In the genomic region with DNA sequence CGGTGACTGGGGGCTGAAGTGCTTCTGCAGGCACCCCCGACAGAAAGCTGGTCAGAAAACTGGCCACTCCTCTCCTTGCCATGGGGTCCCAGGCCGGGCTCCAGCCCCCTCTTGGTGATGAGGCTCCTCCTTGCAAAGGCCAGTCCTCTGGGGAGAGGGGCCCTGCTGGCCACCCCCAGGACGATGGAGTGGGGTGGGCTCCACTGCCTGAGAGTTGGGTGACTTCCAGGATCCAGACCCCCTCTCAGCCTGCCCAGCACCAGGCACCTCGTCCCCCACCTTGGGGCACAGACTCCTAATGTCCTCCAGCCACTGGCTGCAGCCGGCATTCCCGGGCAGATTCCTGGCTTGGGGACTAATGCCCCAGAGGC, we compare ENCODE assay signal across 8 cellular contexts. TPM values are rescaled to one million over a fixed set of nuclear protein-coding genes. Genes with fewer than 3 reads are reported as not detected.
DNase-seq lines count a peak whose midpoint lies in the region; ATAC-seq and TF ChIP-seq lines count a peak whose summit lies in the region.

No MANE protein-coding gene starts in this region.

- H3K4me1 ChIP-seq in heart left ventricle, result peaks cover 3 to 47% (median 30%) of the 10 kb centered on the region in 12 donors
- peaks cover 5 to 26% of the 10 kb centered on the region in 2 donors for H3K4me1 ChIP-seq in gastrocnemius medialis

- ATAC-seq in heart left ventricle (peak in 3 of 4 donors; percentile 1 to 8 (median 6)), gastrocnemius medialis (peak in 1 of 2 donors; percentile 57), HG03045 (IDR thresholded peaks at IDR 0.05; ENCODE audit: unreplicated experiment) (no peak), GM19324 (IDR thresholded peaks at IDR 0.05; ENCODE audit: low FRiP score, unreplicated experiment) (no peak), GM18867 (IDR thresholded peaks at IDR 0.05; ENCODE audit: unreplicated experiment) (no peak)

- H3K36me3 ChIP-seq in heart left ventricle (peaks cover 0 to 34% (median 28%) of the 10 kb centered on the region in 9 donors), gastrocnemius medialis (peaks cover 0 to 34% of the 10 kb centered on the region in 2 donors)

- no peaks in the 10 kb centered on the region for H3K27me3 ChIP-seq in heart left ventricle
- H3K27me3 ChIP-seq in gastrocnemius medialis, result no peaks in the 10 kb centered on the region

- DNase-seq in GM13976 (ENCODE audit: low spot score), result peak; percentile 46
- no peak for DNase-seq in heart left ventricle
- peak in 1 of 2 donors; percentile 25 for DNase-seq in gastrocnemius medialis
- no peak for DNase-seq in D341Med (ENCODE audit: low spot score)

- H3K27ac ChIP-seq in heart left ventricle (peak overlapping the region; percentile 78 to 95 (median 92)), gastrocnemius medialis (peak overlapping the region; percentile 80 to 91 (median 86))

- TF ChIP-seq POLR2A in heart left ventricle (IDR thresholded peaks at IDR 0.05), result no peak
- no peak for TF ChIP-seq POLR2A in gastrocnemius medialis (IDR thresholded peaks at IDR 0.05)

- no peak for TF ChIP-seq CTCF in GM13976 (IDR thresholded peaks at IDR 0.05; ENCODE audit: borderline replicate concordance, control extremely low read depth, extremely low read depth, insufficient read depth, missing control alignments)
- TF ChIP-seq CTCF in WI38 (IDR thresholded peaks at IDR 0.05; ENCODE audit: low read depth, low read length), result no peak
- TF ChIP-seq CTCF in heart left ventricle (IDR thresholded peaks at IDR 0.05), result no peak
- TF ChIP-seq CTCF in gastrocnemius medialis (IDR thresholded peaks at IDR 0.05 in 4 of 5, conservative IDR thresholded peaks at IDR 0.05 in 1 of 5), result no peak

- H3K9me3 ChIP-seq in heart left ventricle (no peaks in the 10 kb centered on the region), gastrocnemius medialis (no peaks in the 10 kb centered on the region)

- peak overlapping the region; percentile 92 for H3K4me3 ChIP-seq in WI38 (ENCODE audit: low read depth, low read length)
- peak overlapping the region; percentile 68 to 94 (median 84) for H3K4me3 ChIP-seq in heart left ventricle
- H3K4me3 ChIP-seq in gastrocnemius medialis, result peak overlapping the region; percentile 60 to 84 (median 68)

- intact Hi-C loops in heart left ventricle (cut with DNase I), result loop anchor here in 4 of 10 donors (5.0 to 10.0 kb wide), 3 partner anchors 41 to 296 kb away; a partner anchor contains a TSS
- intact Hi-C loops in gastrocnemius medialis (cut with DNase I; ENCODE audit: low total_unique reads), result no loop called here

- 13 to 21% (median 17%) methylated on average over 3 to 7 of the region's 7 CpGs for WGBS in heart left ventricle, 4 donors

- in situ Hi-C loops in GM13976 (cut with MboI; ENCODE audit: low sequenced_read_pairs, unreplicated experiment) (no loop called here), gastrocnemius medialis (cut with MboI; ENCODE audit: low sequenced_read_pairs in 4 of 4) (no loop called here)

RNA-seq across cellular contexts. Expression of a gene that starts 0.4 kb away (rescaled TPM):
- total RNA-seq in heart left ventricle, result 10 to 100 TPM; 12.8 to 32.5 (median 18.3) TPM
- 10 to 100 TPM; 15.0 to 30.4 TPM for polyA plus RNA-seq in heart left ventricle
- 10 to 100 TPM; 16.6 to 27.0 (median 17.2) TPM for total RNA-seq in gastrocnemius medialis

RNA-seq across cellular contexts. Expression of a gene that starts 18.5 kb away (rescaled TPM):
- 10 to 100 TPM in 1 of 9 donors, 1 to 10 TPM in 8; 4.1 to 16.2 (median 7.3) TPM for total RNA-seq in heart left ventricle
- polyA plus RNA-seq in heart left ventricle, result 10 to 100 TPM in 1 of 2 donors, 1 to 10 TPM in 1; 8.1 to 24.0 TPM
- 1 to 10 TPM in 3 of 4 donors, under 1 TPM in 1; 0.98 to 5.2 (median 2.1) TPM for total RNA-seq in gastrocnemius medialis

RNA-seq across cellular contexts. Expression of a gene that starts 40.6 kb away (rescaled TPM):
- total RNA-seq in heart left ventricle, result 100 to 1,000 TPM; 220 to 561 (median 290) TPM
- 100 to 1,000 TPM; 385 to 882 TPM for polyA plus RNA-seq in heart left ventricle
- 100 to 1,000 TPM; 170 to 257 (median 219) TPM for total RNA-seq in gastrocnemius medialis

RNA-seq across cellular contexts. Expression of a gene that starts 41.2 kb away (rescaled TPM):
- total RNA-seq in heart left ventricle, result 100 to 1,000 TPM in 4 of 9 donors, 10 to 100 TPM in 5; 80.0 to 169 (median 95.6) TPM
- 100 to 1,000 TPM; 172 to 186 TPM for polyA plus RNA-seq in heart left ventricle
- total RNA-seq in gastrocnemius medialis, result 100 to 1,000 TPM; 133 to 226 (median 194) TPM

RNA-seq across cellular contexts. Expression of a gene that starts 53.2 kb away (rescaled TPM):
- total RNA-seq in heart left ventricle, result 100 to 1,000 TPM in 8 of 9 donors, 10 to 100 TPM in 1; 94.0 to 291 (median 145) TPM
- polyA plus RNA-seq in heart left ventricle, result 100 to 1,000 TPM; 217 to 260 TPM
- 100 to 1,000 TPM; 192 to 471 (median 260) TPM for total RNA-seq in gastrocnemius medialis

Comparison
In these comparisons a context has a peak if more than half of its experiments do, and no peak if none do; other contexts are left out.
1. ATAC-seq: peak in heart left ventricle (3 of 4); none in HG03045 (single experiment), GM19324 (single experiment) and GM18867 (single experiment).
2. Peak in every context shown above with its lines, with median percentiles within 50 percentile points of each other: H3K4me3 ChIP-seq.